In genomic region chr19:5312058-5312457, GRCh38 we compare ENCODE assay signal across 28 cellular contexts. TPM values are rescaled to one million over a fixed set of nuclear protein-coding genes. Genes with fewer than 3 reads are reported as not detected.
DNase-seq lines count a peak whose midpoint lies in the region; ATAC-seq, FAIRE-seq and TF ChIP-seq lines count a peak whose summit lies in the region.
"Had no signal": no experiment of that assay in that cellular context is flagged by ENCODE, and none has a peak within 500 bp of the region (broad histone marks: within the 10 kb centered on the region; RNA-seq: fewer than 3 reads in every experiment).

No MANE protein-coding gene starts in this region.

- no peak overlapping the region for H2AK5ac ChIP-seq in H1 (ENCODE audit: low read depth, low read length)

- no peak overlapping the region for H2AFZ ChIP-seq in H1 (ENCODE audit: low read length)

- TF ChIP-seq POLR2A in H1 (IDR thresholded peaks at IDR 0.05; ENCODE audit: control extremely low read depth in 1 of 2, low read depth in 2 of 2, low read length in 2 of 2) (no peak), adrenal gland (IDR thresholded peaks at IDR 0.05) (no peak)

- H3K9me3 ChIP-seq in HEK293 (ENCODE audit: control insufficient read depth, insufficient read depth, low read depth, low read length): no peaks in the 10 kb centered on the region
- 0 out of 4 replicates have a peak, but pooled peaks cover 0 to 2% of the 10 kb centered on the region in 2 experiments for H3K9me3 ChIP-seq in H1 (ENCODE audit: insufficient read depth in 2 of 2, low read depth in 1 of 2, low read length in 1 of 2)
- no peaks in the 10 kb centered on the region for H3K9me3 ChIP-seq in adrenal gland (replicated peaks in 1 of 3)
- H3K9me3 ChIP-seq: BE2C, BLaER1 had no signal

- H3K4me3 Mint-ChIP-seq in WTC11: no peak overlapping the region
- H3K4me3 Mint-ChIP-seq: CD14-positive monocyte; CD8-positive, alpha-beta memory T cell had no signal

- no peak overlapping the region for H3K23ac ChIP-seq in H1 (ENCODE audit: insufficient read length)

- H3K27me3 Mint-ChIP-seq in WTC11 (ENCODE audit: low read depth): no peaks in the 10 kb centered on the region
- H3K27me3 Mint-ChIP-seq: CD4-positive, CD25-positive, alpha-beta regulatory T cell had no signal

- TF ChIP-seq EP300 in H1 (IDR thresholded peaks at IDR 0.05; ENCODE audit: borderline replicate concordance in 1 of 2, low read depth in 2 of 2, low read length in 2 of 2): no peak

- H3K9me3 Mint-ChIP-seq in WTC11: peaks cover 3% of the 10 kb centered on the region

- no peak overlapping the region for H2BK20ac ChIP-seq in H1 (ENCODE audit: low read length)

- H3K14ac ChIP-seq in H1 (ENCODE audit: insufficient read length): no peak overlapping the region

- no peak for ATAC-seq in WTC11
- ATAC-seq in HG03135 (IDR thresholded peaks at IDR 0.05; ENCODE audit: unreplicated experiment): no peak
- ATAC-seq in left lobe of liver: no peak
- ATAC-seq: GM12878 had no signal

- H3K4me3 ChIP-seq in HEK293 (ENCODE audit: low read depth, low read length) (no peak overlapping the region), H1 (ENCODE audit: extremely low read depth in 1 of 4, insufficient read depth in 2 of 4, low read depth in 3 of 4, low read length in 4 of 4) (no peak overlapping the region), adrenal gland (no peak overlapping the region)
- H3K4me3 ChIP-seq: BLaER1, GM12878 had no signal

- no peak overlapping the region for H2BK12ac ChIP-seq in H1 (ENCODE audit: low read depth, low read length)

- H3K4me1 Mint-ChIP-seq in WTC11: peaks cover 13% of the 10 kb centered on the region
- H3K4me1 Mint-ChIP-seq: CD14-positive monocyte; CD4-positive, alpha-beta memory T cell; CD4-positive, CD25-positive, alpha-beta regulatory T cell; CD8-positive, alpha-beta memory T cell had no signal

- peaks cover 28 to 37% of the 10 kb centered on the region in 2 experiments for H4K20me1 ChIP-seq in H1 (replicated peaks in 1 of 2; ENCODE audit: control insufficient read depth in 1 of 2, insufficient read depth in 2 of 2, low read length in 2 of 2)
- H4K20me1 ChIP-seq: BLaER1 had no signal

- H3K18ac ChIP-seq in H1 (ENCODE audit: extremely low read depth, low read length): no peak overlapping the region

- H2BK15ac ChIP-seq in H1 (ENCODE audit: low read length): no peak overlapping the region

- H4K5ac ChIP-seq in H1 (ENCODE audit: insufficient read length, low read depth, low read length): no peak overlapping the region

- DNase-seq in WTC11 (ENCODE audit: low spot score): no peak
- no peak for DNase-seq in H1 (ENCODE audit: low read depth in 1 of 2, low spot score in 2 of 2)
- no peak for DNase-seq in urothelium cell line (ENCODE audit: low spot score)
- no peak for DNase-seq in adrenal gland
- DNase-seq in left lobe of liver (ENCODE audit: low spot score): no peak
- DNase-seq: 8988T; ACHN; BE2C; C1 segment of cervical spinal cord; CD4-positive, alpha-beta memory T cell; CD4-positive, CD25-positive, alpha-beta regulatory T cell; CD8-positive, alpha-beta memory T cell; COR-L47; DMS 273 treated with DMSO at 0.1 percent for 48 hours; DMS153; DMS53; DMS79; DND-41; EL; GDM1 had no signal

- H3K27me3 ChIP-seq in H1 (replicated peaks in 1 of 4; ENCODE audit: control insufficient read depth in 3 of 4, extremely low read depth in 1 of 4, insufficient read depth in 3 of 4, low read length in 3 of 4): no peaks in the 10 kb centered on the region
- H3K27me3 ChIP-seq in adrenal gland: no peaks in the 10 kb centered on the region
- H3K27me3 ChIP-seq: BE2C, BLaER1 had no signal

- no peaks in the 10 kb centered on the region for H3K36me3 ChIP-seq in HEK293 (ENCODE audit: control insufficient read depth in 2 of 2, insufficient read depth in 1 of 2, low read length in 2 of 2)
- no peaks in the 10 kb centered on the region for H3K36me3 ChIP-seq in H1 (ENCODE audit: control insufficient read depth in 2 of 4, insufficient read depth in 4 of 4, low read length in 3 of 4)
- no peaks in the 10 kb centered on the region for H3K36me3 ChIP-seq in adrenal gland (replicated peaks in 1 of 2)
- H3K36me3 ChIP-seq: BE2C, BLaER1 had no signal

- intact Hi-C loops in adrenal gland (cut with DNase I): no loop called here

- H3K27ac Mint-ChIP-seq in WTC11: no peak overlapping the region
- H3K27ac Mint-ChIP-seq: CD14-positive monocyte; CD4-positive, alpha-beta memory T cell; CD4-positive, CD25-positive, alpha-beta regulatory T cell; CD8-positive, alpha-beta memory T cell had no signal

- peaks cover 0 to 46% of the 10 kb centered on the region in 2 experiments; a peak in 2 of 4 replicates for H3K79me2 ChIP-seq in H1 (ENCODE audit: control insufficient read depth in 1 of 2, insufficient read depth in 2 of 2, low read length in 2 of 2)

- H3K36me3 Mint-ChIP-seq in WTC11: peaks cover 2% of the 10 kb centered on the region
- H3K36me3 Mint-ChIP-seq: CD14-positive monocyte; CD4-positive, CD25-positive, alpha-beta regulatory T cell; CD8-positive, alpha-beta memory T cell had no signal

- no peak for FAIRE-seq in H1 (lab: Jason Lieb, UNC)
- FAIRE-seq in urothelium cell line (lab: Jason Lieb, UNC): peak; percentile 9
- FAIRE-seq: A204.1, GM12878, GM12892, GM18507 had no signal

- no peak overlapping the region for H3K4me2 ChIP-seq in H1 (ENCODE audit: insufficient read depth in 1 of 2, low read depth in 2 of 2, low read length in 2 of 2)
- H3K4me2 ChIP-seq: BLaER1 had no signal

- TF ChIP-seq RAD21 in H1 (IDR thresholded peaks at IDR 0.05 in 1 of 2, conservative IDR thresholded peaks at IDR 0.05 in 1 of 2; ENCODE audit: low read depth in 2 of 2, low read length in 2 of 2): no peak

- no peak overlapping the region for H2BK5ac ChIP-seq in H1 (ENCODE audit: low read depth, low read length)

- no peak overlapping the region for H3K9ac ChIP-seq in H1 (replicated peaks in 1 of 4; ENCODE audit: extremely low read depth in 1 of 4, low read depth in 3 of 4, low read length in 3 of 4)
- H3K9ac ChIP-seq: BLaER1 had no signal

- CTCF ChIA-PET in HEK293 (lab: Yijun Ruan, JAX) (interaction anchor here (1.1 kb wide), 1 partner anchor 10 kb away, joined by 4 read pairs; no protein-coding TSS in a partner anchor), WTC11 (lab: Charles Lee) (interaction anchor here (0.6 kb wide), 1 partner anchor 15 kb away, joined by 3 read pairs; no protein-coding TSS in a partner anchor), H1 (lab: Charles Lee; ENCODE audit: partially characterized antibody) (interaction anchor here (0.6 to 2.2 kb wide), 3 partner anchors 10 to 15 kb away, joined by 3 to 10 read pairs (median 3); no protein-coding TSS in a partner anchor)

- peaks cover 26% of the 10 kb centered on the region for H3K79me1 ChIP-seq in H1 (ENCODE audit: low read depth, low read length)

- POLR2A ChIA-PET in HEK293 (lab: Yijun Ruan, JAX): no interaction called here
- POLR2A ChIA-PET in WTC11 (lab: Charles Lee): no interaction called here
- POLR2A ChIA-PET in H1 (lab: Charles Lee; ENCODE audit: partially characterized antibody): interaction anchor here (0.8 kb wide), 1 partner anchor 15 kb away, joined by 4 read pairs; no protein-coding TSS in a partner anchor

- H3K4ac ChIP-seq in H1 (replicated peaks; ENCODE audit: insufficient read length, low read depth, low read length): no peak overlapping the region

- no peak overlapping the region for H2BK120ac ChIP-seq in H1 (replicated peaks; ENCODE audit: low read depth, low read length)

- H4K91ac ChIP-seq in H1 (replicated peaks; ENCODE audit: insufficient read length, low read length): no peak overlapping the region

- no peak overlapping the region for H4K8ac ChIP-seq in H1 (ENCODE audit: extremely low read depth, insufficient read depth, low read length)

- H3K4me1 ChIP-seq in HEK293 (ENCODE audit: control insufficient read depth, insufficient read depth, low read length) (peaks cover 5% of the 10 kb centered on the region; the same call in 1 of the 2 replicates), H1 (replicated peaks in 1 of 4; ENCODE audit: control insufficient read depth in 3 of 4, insufficient read depth in 4 of 4, low read length in 3 of 4) (peaks cover 0 to 2% (median 0%) of the 10 kb centered on the region in 4 experiments; a peak in 1 of 7 replicates), adrenal gland (replicated peaks in 1 of 2) (no peaks in the 10 kb centered on the region)
- H3K4me1 ChIP-seq: BE2C had no signal

- 98% methylated on average over 5 of the region's 8 CpGs; no CpG with 5 or more reads in 1 of the 2 experiments for WGBS in H1 (ENCODE audit: extremely low coverage in 1 of 2, insufficient coverage in 1 of 2, insufficient read length in 1 of 2, insufficient replicate concordance in 2 of 2, low coverage in 1 of 2, low lambda C conversion rate in 2 of 2, missing lambda C conversion rate in 1 of 2), 2 experiments
- 91 to 96% (median 94%) methylated on average over 8 of the region's 8 CpGs for WGBS in adrenal gland, 4 donors

- H3K27ac ChIP-seq in HEK293 (ENCODE audit: extremely low read depth, low read depth, low read length) (no peak overlapping the region), H1 (ENCODE audit: low read depth, low read length) (no peak overlapping the region), adrenal gland (no peak overlapping the region)
- H3K27ac ChIP-seq: BLaER1 had no signal

- no peak overlapping the region for H3K56ac ChIP-seq in H1 (replicated peaks; ENCODE audit: insufficient read length, low read depth, low read length)

- TF ChIP-seq CTCF in HEK293 (tag by site-specific recombination; IDR thresholded peaks at IDR 0.05) (no peak), WTC11 (IDR thresholded peaks at IDR 0.05) (no peak), H1 (IDR thresholded peaks at IDR 0.05; ENCODE audit: control extremely low read depth in 1 of 3, insufficient read depth in 1 of 3, low read depth in 1 of 3, low read length in 3 of 3) (no peak), adrenal gland (IDR thresholded peaks at IDR 0.05) (no peak)

- H3K23me2 ChIP-seq in H1 (ENCODE audit: low read depth, low read length): peaks cover 2% of the 10 kb centered on the region; the same call in 1 of the 2 replicates

TF ChIP-seq in WTC11, 78 proteins besides CTCF, POLR2A, EP300 and RAD21 (continues in another document):
- no peak for TF ChIP-seq ZNF121 (CRISPR knock-in tag; IDR thresholded peaks at IDR 0.05)

TF ChIP-seq in H1, 55 proteins besides CTCF, POLR2A, EP300 and RAD21 (continues in another document):
- no peak for TF ChIP-seq BRCA1 (IDR thresholded peaks at IDR 0.05; ENCODE audit: low read depth, low read length)

RNA-seq across cellular contexts. Expression of gene PTPRS, which starts 28.6 kb away (rescaled TPM):
- total RNA-seq in WTC11 (2021) (201 to 253 TPM (median 244 TPM) in 3 replicates), adrenal gland (100 to 1,000 TPM in 7 of 8 donors, 10 to 100 TPM in 1; 87.8 to 376 (median 216) TPM), left lobe of liver (7.3 TPM)
- 218 and 223 TPM in 2 replicates for total RNA-seq in H1 (2021; fragmentation: NEBNext Ultra II Directional; extraction: Animal tissue kit (Norgen Biotek cat#: 25700))
- polyA plus RNA-seq in H1 (2011; rRNA removed) (96.8 and 146 TPM in 2 replicates), adrenal gland (10 to 100 TPM in 2 of 3 donors, 1 to 10 TPM in 1; 8.8 to 36.7 (median 28.8) TPM)
- polyA plus RNA-seq in H1 (2011; cell fraction: cytosol; rRNA removed): 87.7 TPM
- polyA plus RNA-seq in H1 (2011; cell fraction: nucleus; rRNA removed): 278 TPM
- 73.0 to 132 TPM (median 116 TPM) in 4 replicates for polyA plus RNA-seq in H1 (2012, experiment 1 of 2)
- polyA plus RNA-seq in H1 (2012, experiment 2 of 2): 60.0 TPM
- 124 TPM for polyA plus RNA-seq in H1 (2013, experiment 1 of 2)
- 122 TPM for polyA plus RNA-seq in H1 (2013, experiment 2 of 2)
- 192 and 241 TPM in 2 replicates for polyA minus RNA-seq in H1 (2011; rRNA and poly(A)+ RNA removed)
- polyA minus RNA-seq in H1 (2011; cell fraction: cytosol; rRNA and poly(A)+ RNA removed): 212 TPM
- polyA minus RNA-seq in H1 (2011; cell fraction: nucleus; rRNA and poly(A)+ RNA removed): 157 TPM
- polyA plus RNA-seq: CD14-positive monocyte had no signal

Comparison
In these comparisons a context has a peak if more than half of its experiments do, and no peak if none do; other contexts are left out.
1. RNA of gene PTPRS, which starts 28.6 kb away (total RNA-seq): 87.8 to 376 TPM in adrenal gland, 218 to 223 TPM in H1 and 201 to 253 TPM in WTC11; 7.3 TPM in left lobe of liver (single experiment); every median in the first group is over 10 times any median in the second.